ENCODE assay signal across 27 cellular contexts in genomic region chr7:68873616-68874015, GRCh38.
"Had no signal": no experiment of that assay in that cellular context is flagged by ENCODE, and none has a peak within 500 bp of the region (broad histone marks: within the 10 kb centered on the region; RNA-seq: fewer than 3 reads in every experiment).

No MANE protein-coding gene starts in this region.

- H3K36me3 Mint-ChIP-seq: naive thymus-derived CD4-positive, alpha-beta T cell; natural killer cell; stimulated activated effector memory CD8-positive, alpha-beta T cell treated with anti-CD3 and anti-CD28 coated beads, Interleukin-12 subunit alpha, Interleukin-12 subunit beta, amount 100 ng/mL, for 72 hours; stimulated activated naive B cell treated with anti-CD40 and anti-IgM and Interleukin-4, amounts not matched to agents 10 μg/mL and 1 μg/mL and 100 μg/mL, for 72 hours; type B pancreatic cell had no signal

- H3K4me3 ChIP-seq: pancreas, prostate gland, right atrium auricular region, sigmoid colon, stomach, thoracic aorta, thyroid gland, tibial nerve, upper lobe of right lung, uterus had no signal

- ATAC-seq: naive thymus-derived CD4-positive, alpha-beta T cell; natural killer cell; stimulated activated effector memory CD8-positive, alpha-beta T cell treated with anti-CD3 and anti-CD28 coated beads, Interleukin-12 subunit alpha, Interleukin-12 subunit beta, amount 100 ng/mL, for 72 hours; stimulated activated naive B cell treated with anti-CD40 and anti-IgM and Interleukin-4, amounts not matched to agents 10 μg/mL and 1 μg/mL and 100 μg/mL, for 72 hours; upper lobe of right lung had no signal

- H3K27ac ChIP-seq: neutrophil, pancreas, prostate gland, right atrium auricular region, sigmoid colon, stomach, thoracic aorta, thyroid gland, tibial nerve, upper lobe of right lung, uterus had no signal

- H3K9me3 Mint-ChIP-seq: type B pancreatic cell had no signal

- H3K4me3 Mint-ChIP-seq: naive thymus-derived CD4-positive, alpha-beta T cell; natural killer cell; nephron; neural crest cell; stimulated activated effector memory CD8-positive, alpha-beta T cell treated with anti-CD3 and anti-CD28 coated beads, Interleukin-12 subunit alpha, Interleukin-12 subunit beta, amount 100 ng/mL, for 72 hours; stimulated activated naive B cell treated with anti-CD40 and anti-IgM and Interleukin-4, amounts not matched to agents 10 μg/mL and 1 μg/mL and 100 μg/mL, for 72 hours; stimulated activated naive CD8-positive, alpha-beta T cell treated with anti-CD3 and anti-CD28 coated beads, Interleukin-15, Interleukin-2, amounts not matched to agents 100 ng/mL and 50 ng/mL, for 24 hours; type B pancreatic cell had no signal

- H3K9me3 ChIP-seq: neutrophil, pancreas, prostate gland, right atrium auricular region, sigmoid colon, thoracic aorta, thyroid gland, tibial nerve, upper lobe of right lung, uterus had no signal

- H3K27ac Mint-ChIP-seq: naive thymus-derived CD4-positive, alpha-beta T cell; natural killer cell; stimulated activated effector memory CD8-positive, alpha-beta T cell treated with anti-CD3 and anti-CD28 coated beads, Interleukin-12 subunit alpha, Interleukin-12 subunit beta, amount 100 ng/mL, for 72 hours; stimulated activated naive B cell treated with anti-CD40 and anti-IgM and Interleukin-4, amounts not matched to agents 10 μg/mL and 1 μg/mL and 100 μg/mL, for 72 hours; stimulated activated naive CD8-positive, alpha-beta T cell treated with anti-CD3 and anti-CD28 coated beads, Interleukin-15, Interleukin-2, amounts not matched to agents 100 ng/mL and 50 ng/mL, for 24 hours; type B pancreatic cell had no signal

- H3K4me1 ChIP-seq: pancreas, prostate gland, right atrium auricular region, sigmoid colon, stomach, thyroid gland, tibial nerve, upper lobe of right lung, uterus had no signal

- DNase-seq: naive thymus-derived CD4-positive, alpha-beta T cell; natural killer cell; nucleus accumbens; pancreas; retina; sigmoid colon; small intestine; stimulated activated CD4-positive, alpha-beta T cell treated with anti-CD3 and anti-CD28 coated beads, Interleukin-15, amount 100 ng/mL, for 24 hours; stimulated activated CD4-positive, alpha-beta T cell treated with anti-CD3 and anti-CD28 coated beads, Interleukin-2, amount 100 ng/mL, for 24 hours; stimulated activated CD4-positive, alpha-beta T cell treated with anti-CD3 and anti-CD28 coated beads, Interleukin-2, amount 100 ng/mL, for 48 hours; stimulated activated CD4-positive, alpha-beta T cell treated with anti-CD3 and anti-CD28 coated beads, Interleukin-4, amount 100 ng/mL, for 24 hours; stimulated activated naive B cell treated with anti-CD40 and anti-IgM and Interleukin-4, amounts not matched to agents 10 μg/mL and 1 μg/mL and 100 μg/mL, for 72 hours; stimulated activated naive CD4-positive, alpha-beta T cell treated with Interleukin-2 at 50 U/mL for 16 hours; stomach; thyroid gland; upper lobe of right lung; uterus had no signal

- H3K27me3 ChIP-seq: neutrophil, pancreas, right atrium auricular region, sigmoid colon, thyroid gland, tibial nerve, upper lobe of right lung, uterus had no signal

- H3K27me3 Mint-ChIP-seq: stimulated activated naive B cell treated with anti-CD40 and anti-IgM and Interleukin-4, amounts not matched to agents 10 μg/mL and 1 μg/mL and 100 μg/mL, for 72 hours; stimulated activated naive CD8-positive, alpha-beta T cell treated with anti-CD3 and anti-CD28 coated beads, Interleukin-15, Interleukin-2, amounts not matched to agents 100 ng/mL and 50 ng/mL, for 24 hours had no signal

- H3K4me1 Mint-ChIP-seq: naive thymus-derived CD4-positive, alpha-beta T cell; natural killer cell; nephron; neural crest cell; stimulated activated effector memory CD8-positive, alpha-beta T cell treated with anti-CD3 and anti-CD28 coated beads, Interleukin-12 subunit alpha, Interleukin-12 subunit beta, amount 100 ng/mL, for 72 hours; stimulated activated naive B cell treated with anti-CD40 and anti-IgM and Interleukin-4, amounts not matched to agents 10 μg/mL and 1 μg/mL and 100 μg/mL, for 72 hours had no signal
